Comparison of ENCODE assay signal across 1 cellular context in genomic region chr18:58303363-58303762, GRCh38.
TF ChIP-seq lines count a peak whose summit lies in the region.

No MANE protein-coding gene starts in this region.

TF ChIP-seq in GM12878, 131 proteins besides CTCF, POLR2A, EP300 and RAD21 (continued from another document):
- peak; percentile 14; the same call in 1 of the 2 replicates for TF ChIP-seq FOXM1 (IDR thresholded peaks at IDR 0.05; ENCODE audit: low read depth, low read length)
- no peak for TF ChIP-seq PBX3 (IDR thresholded peaks at IDR 0.05; ENCODE audit: insufficient replicate concordance, low read depth, low read length)
- TF ChIP-seq HDAC6 (IDR thresholded peaks at IDR 0.05; ENCODE audit: unreplicated experiment): no peak
- TF ChIP-seq TARDBP (IDR thresholded peaks at IDR 0.05; ENCODE audit: borderline replicate concordance): no peak
- no peak for TF ChIP-seq TBL1XR1 (IDR thresholded peaks at IDR 0.05; ENCODE audit: low read depth, low read length)
- TF ChIP-seq, protein P1, sequence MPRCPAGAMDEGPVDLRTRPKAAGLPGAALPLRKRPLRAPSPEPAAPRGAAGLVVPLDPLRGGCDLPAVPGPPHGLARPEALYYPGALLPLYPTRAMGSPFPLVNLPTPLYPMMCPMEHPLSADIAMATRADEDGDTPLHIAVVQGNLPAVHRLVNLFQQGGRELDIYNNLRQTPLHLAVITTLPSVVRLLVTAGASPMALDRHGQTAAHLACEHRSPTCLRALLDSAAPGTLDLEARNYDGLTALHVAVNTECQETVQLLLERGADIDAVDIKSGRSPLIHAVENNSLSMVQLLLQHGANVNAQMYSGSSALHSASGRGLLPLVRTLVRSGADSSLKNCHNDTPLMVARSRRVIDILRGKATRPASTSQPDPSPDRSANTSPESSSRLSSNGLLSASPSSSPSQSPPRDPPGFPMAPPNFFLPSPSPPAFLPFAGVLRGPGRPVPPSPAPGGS (IDR thresholded peaks at IDR 0.05; ENCODE audit: borderline replicate concordance, insufficient read depth, low read depth, low read length, poor library complexity, severe bottlenecking): no peak
- peak; percentile 66; the same call in 1 of the 2 replicates for TF ChIP-seq NFIC (IDR thresholded peaks at IDR 0.05; ENCODE audit: low read depth, low read length)
- peak; percentile 25; the same call in 1 of the 2 replicates for TF ChIP-seq CREM (IDR thresholded peaks at IDR 0.05; ENCODE audit: low read depth)
- no peak for TF ChIP-seq PAX8 (IDR thresholded peaks at IDR 0.05)
- TF ChIP-seq GATAD2B (conservative IDR thresholded peaks at IDR 0.05; ENCODE audit: low read depth): no peak
- TF ChIP-seq RUNX3 (IDR thresholded peaks at IDR 0.05; ENCODE audit: low read length): peak; percentile 63; the same call in 1 of the 2 replicates
- TF ChIP-seq MTA2 (IDR thresholded peaks at IDR 0.05; ENCODE audit: low read depth): no peak
- peak; percentile 44; the same call in 1 of the 2 replicates for TF ChIP-seq CBFB (IDR thresholded peaks at IDR 0.05; ENCODE audit: low read depth)
- TF ChIP-seq REST (IDR thresholded peaks at IDR 0.05; ENCODE audit: low read depth, low read length): no peak
